Comparison of ENCODE assay signal across 26 cellular contexts in the genomic region with DNA sequence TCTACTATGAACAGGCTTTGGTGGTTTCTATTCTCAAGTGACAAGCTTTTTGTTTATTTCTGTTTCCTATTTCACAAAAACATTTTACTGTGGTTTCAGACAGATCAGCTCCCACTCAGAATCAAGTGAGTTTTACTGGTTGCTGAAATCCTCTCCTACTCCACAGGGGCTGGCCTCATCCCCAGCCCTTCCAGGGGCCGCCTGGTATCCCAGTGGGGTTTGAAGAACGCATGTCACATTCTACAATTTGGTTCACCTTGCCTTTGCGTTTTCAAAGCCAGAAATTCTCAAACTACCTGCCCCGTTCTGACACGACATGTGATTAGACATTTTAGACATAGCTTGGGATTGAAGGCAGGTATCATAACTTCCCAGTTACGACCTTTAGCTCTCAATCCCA.
DNase-seq lines count a peak whose midpoint lies in the region; ATAC-seq and TF ChIP-seq lines count a peak whose summit lies in the region.
"Had no signal": no experiment of that assay in that cellular context is flagged by ENCODE, and none has a peak within 500 bp of the region (broad histone marks: within the 10 kb centered on the region; RNA-seq: fewer than 3 reads in every experiment).

No MANE protein-coding gene starts in this region.

- no peak overlapping the region for H3K4me3 ChIP-seq in GM23338
- H3K4me3 ChIP-seq in MM.1S (ENCODE audit: low read length): no peak overlapping the region
- H3K4me3 ChIP-seq in neural cell (ENCODE audit: low read length): peak overlapping the region; percentile 50
- H3K4me3 ChIP-seq: BLaER1, GM12878 had no signal

- peaks cover 1% of the 10 kb centered on the region for H3K27me3 Mint-ChIP-seq in GM23338 (ENCODE audit: insufficient read depth, low read depth, poor library complexity)
- H3K27me3 Mint-ChIP-seq in HFFc6 (ENCODE audit: insufficient read depth): peaks cover 3% of the 10 kb centered on the region

- H3K27ac Mint-ChIP-seq in GM23338 (no peak overlapping the region), HFFc6 (no peak overlapping the region)
- H3K27ac Mint-ChIP-seq: CD14-positive monocyte; CD4-positive, alpha-beta memory T cell; CD4-positive, CD25-positive, alpha-beta regulatory T cell; CD8-positive, alpha-beta memory T cell had no signal

- no peaks in the 10 kb centered on the region; the same call in 1 of the 2 replicates for H3K79me2 ChIP-seq in GM23338 (replicated peaks; ENCODE audit: insufficient read depth)
- H3K79me2 ChIP-seq in MM.1S (ENCODE audit: low read length): 0 out of 2 replicates have a peak, but pooled peaks cover 2% of the 10 kb centered on the region
- H3K79me2 ChIP-seq in neural cell (replicated peaks; ENCODE audit: insufficient read depth, low read length): peaks cover 17% of the 10 kb centered on the region

- H3K4me3 Mint-ChIP-seq in GM23338: no peak overlapping the region
- H3K4me3 Mint-ChIP-seq in HFFc6: no peak overlapping the region
- H3K4me3 Mint-ChIP-seq: CD14-positive monocyte; CD4-positive, alpha-beta memory T cell; CD4-positive, CD25-positive, alpha-beta regulatory T cell; CD8-positive, alpha-beta memory T cell had no signal

- ATAC-seq in GM23338 (no peak), HG02610 (IDR thresholded peaks at IDR 0.05; ENCODE audit: unreplicated experiment) (no peak)
- ATAC-seq: GM12878 had no signal

- H3K9me2 ChIP-seq in GM23338 (ENCODE audit: insufficient read depth) (0 out of 2 replicates have a peak, but pooled peaks cover 2% of the 10 kb centered on the region), MM.1S (replicated peaks; ENCODE audit: insufficient read depth, low read length) (no peaks in the 10 kb centered on the region), neural cell (ENCODE audit: insufficient read depth, low read length) (no peaks in the 10 kb centered on the region)

- TF ChIP-seq RAD21 in neural cell (conservative IDR thresholded peaks at IDR 0.05): no peak

- no peak overlapping the region for H3K4me2 ChIP-seq in GM23338
- peak overlapping the region; percentile 23 for H3K4me2 ChIP-seq in MM.1S (ENCODE audit: low read depth, low read length)
- peak overlapping the region; percentile 57 for H3K4me2 ChIP-seq in neural cell (ENCODE audit: low read length)
- H3K4me2 ChIP-seq: BLaER1 had no signal

- no peaks in the 10 kb centered on the region for H3K27me3 ChIP-seq in GM23338 (ENCODE audit: insufficient read depth)
- H3K27me3 ChIP-seq in MM.1S (replicated peaks; ENCODE audit: insufficient read depth, low read length): no peaks in the 10 kb centered on the region
- H3K27me3 ChIP-seq in neural cell (ENCODE audit: insufficient read depth, low read depth, low read length): no peaks in the 10 kb centered on the region
- H3K27me3 ChIP-seq: BE2C, BLaER1 had no signal

- H3K9ac ChIP-seq in MM.1S (ENCODE audit: low read length) (no peak overlapping the region), neural cell (ENCODE audit: low read length) (peak overlapping the region; percentile 51)
- H3K9ac ChIP-seq: BLaER1 had no signal

- no peak for TF ChIP-seq EP300 in neural cell (conservative IDR thresholded peaks at IDR 0.05; ENCODE audit: poor library complexity, severe bottlenecking)

- TF ChIP-seq CTCF in GM23338 (conservative IDR thresholded peaks at IDR 0.05; ENCODE audit: low read depth in 2 of 2) (no peak), MM.1S (IDR thresholded peaks at IDR 0.05; ENCODE audit: low read length) (no peak), VCaP (conservative IDR thresholded peaks at IDR 0.05) (no peak), neural cell (IDR thresholded peaks at IDR 0.05; ENCODE audit: poor library complexity, severe bottlenecking) (no peak), HFFc6 (IDR thresholded peaks at IDR 0.05) (no peak)

- H3K9me3 Mint-ChIP-seq in GM23338 (no peaks in the 10 kb centered on the region; the same call in 2 of the 3 replicates), HFFc6 (peaks cover 24% of the 10 kb centered on the region)
- H3K9me3 Mint-ChIP-seq: CD4-positive, alpha-beta memory T cell had no signal

- no peaks in the 10 kb centered on the region for H3F3A ChIP-seq in GM23338 (replicated peaks; ENCODE audit: low read depth)
- peaks cover 31% of the 10 kb centered on the region for H3F3A ChIP-seq in MM.1S (ENCODE audit: insufficient read depth, low read length)
- H3F3A ChIP-seq in neural cell (ENCODE audit: insufficient read depth, low read length, poor library complexity, severe bottlenecking): peaks cover 11% of the 10 kb centered on the region

- H3K9me3 ChIP-seq in MM.1S (replicated peaks; ENCODE audit: insufficient read depth, low read length) (no peaks in the 10 kb centered on the region), neural cell (ENCODE audit: low read length) (no peaks in the 10 kb centered on the region)
- H3K9me3 ChIP-seq: BE2C, BLaER1 had no signal

- H3K36me3 ChIP-seq in GM23338 (ENCODE audit: insufficient read depth) (no peaks in the 10 kb centered on the region), MM.1S (replicated peaks; ENCODE audit: insufficient read depth, low read length) (no peaks in the 10 kb centered on the region), neural cell (ENCODE audit: insufficient read depth, low read length) (no peaks in the 10 kb centered on the region)
- H3K36me3 ChIP-seq: BE2C, BLaER1 had no signal

- no peaks in the 10 kb centered on the region; the same call in 1 of the 2 replicates for H4K20me1 ChIP-seq in GM23338 (replicated peaks; ENCODE audit: insufficient read depth)
- H4K20me1 ChIP-seq in MM.1S (ENCODE audit: insufficient read depth, low read length): no peaks in the 10 kb centered on the region
- H4K20me1 ChIP-seq in neural cell (ENCODE audit: insufficient read depth): no peaks in the 10 kb centered on the region
- H4K20me1 ChIP-seq: BLaER1 had no signal

- H3K27ac ChIP-seq in GM23338 (ENCODE audit: low read depth) (peak overlapping the region; percentile 69; the same call in 1 of the 2 replicates), MM.1S (ENCODE audit: low read length) (peak overlapping the region; percentile 49; the same call in 1 of the 2 replicates), VCaP (peak overlapping the region; percentile 99), neural cell (ENCODE audit: low read length) (peak overlapping the region; percentile 89)
- H3K27ac ChIP-seq: BLaER1 had no signal

- H3K4me1 Mint-ChIP-seq in GM23338 (peaks cover 22% of the 10 kb centered on the region), HFFc6 (ENCODE audit: low read depth) (peaks cover 28% of the 10 kb centered on the region)
- H3K4me1 Mint-ChIP-seq: CD14-positive monocyte; CD4-positive, alpha-beta memory T cell; CD4-positive, CD25-positive, alpha-beta regulatory T cell; CD8-positive, alpha-beta memory T cell had no signal

- H3K36me3 Mint-ChIP-seq in GM23338 (ENCODE audit: low read depth) (no peaks in the 10 kb centered on the region), HFFc6 (ENCODE audit: low read depth) (no peaks in the 10 kb centered on the region)
- H3K36me3 Mint-ChIP-seq: CD14-positive monocyte; CD4-positive, alpha-beta memory T cell; CD4-positive, CD25-positive, alpha-beta regulatory T cell; CD8-positive, alpha-beta memory T cell had no signal

- no peak for DNase-seq in GM23338 (ENCODE audit: low spot score)
- peak; percentile 50 for DNase-seq in MM.1S
- DNase-seq in NCI-H146 (lab: John Stamatoyannopoulos, UW): no peak
- DNase-seq in HFFc6: no peak
- no peak for DNase-seq in stimulated activated CD4-positive, alpha-beta T cell treated with anti-CD3 and anti-CD28 coated beads, Interleukin-12 subunit alpha, Interleukin-12 subunit beta, amount 100 ng/mL, for 4 hours
- DNase-seq: 8988T; ACHN; BE2C; C1 segment of cervical spinal cord; CD4-positive, alpha-beta memory T cell; CD4-positive, CD25-positive, alpha-beta regulatory T cell; CD8-positive, alpha-beta memory T cell; COR-L47; DMS 273 treated with DMSO at 0.1 percent for 48 hours; DMS153; DMS53; DMS79; DND-41; EL; GDM1 had no signal

- H2AFZ ChIP-seq in GM23338 (no peak overlapping the region), MM.1S (ENCODE audit: low read length) (0 out of 2 replicates have a peak overlapping the region, but pooled peaks have one; percentile 17), neural cell (ENCODE audit: low read depth, low read length) (no peak overlapping the region)

- H3K4me1 ChIP-seq in GM23338 (ENCODE audit: insufficient read depth) (no peaks in the 10 kb centered on the region; the same call in 1 of the 2 replicates), MM.1S (ENCODE audit: low read length) (peaks cover 48% of the 10 kb centered on the region)
- H3K4me1 ChIP-seq: BLaER1 had no signal

TF ChIP-seq in GM23338, 12 proteins besides CTCF, POLR2A, EP300 and RAD21 (continues in another document):
- TF ChIP-seq STAT1 (IDR thresholded peaks at IDR 0.05; ENCODE audit: unreplicated experiment) (no peak), POLR2AphosphoS5 (IDR thresholded peaks at IDR 0.05; ENCODE audit: low read depth) (no peak), NANOG (IDR thresholded peaks at IDR 0.05; ENCODE audit: borderline replicate concordance) (no peak), EZH2phosphoT487 (IDR thresholded peaks at IDR 0.05; ENCODE audit: unreplicated experiment) (no peak)
- TF ChIP-seq, protein P1, sequence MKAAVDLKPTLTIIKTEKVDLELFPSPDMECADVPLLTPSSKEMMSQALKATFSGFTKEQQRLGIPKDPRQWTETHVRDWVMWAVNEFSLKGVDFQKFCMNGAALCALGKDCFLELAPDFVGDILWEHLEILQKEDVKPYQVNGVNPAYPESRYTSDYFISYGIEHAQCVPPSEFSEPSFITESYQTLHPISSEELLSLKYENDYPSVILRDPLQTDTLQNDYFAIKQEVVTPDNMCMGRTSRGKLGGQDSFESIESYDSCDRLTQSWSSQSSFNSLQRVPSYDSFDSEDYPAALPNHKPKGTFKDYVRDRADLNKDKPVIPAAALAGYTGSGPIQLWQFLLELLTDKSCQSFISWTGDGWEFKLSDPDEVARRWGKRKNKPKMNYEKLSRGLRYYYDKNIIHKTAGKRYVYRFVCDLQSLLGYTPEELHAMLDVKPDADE (IDR thresholded peaks at IDR 0.05): no peak

TF ChIP-seq in neural cell, 6 proteins besides CTCF, POLR2A, EP300 and RAD21 (continues in another document):
- TF ChIP-seq EZH2 (IDR thresholded peaks at IDR 0.05; ENCODE audit: borderline replicate concordance, insufficient read depth, low read length, poor library complexity, severe bottlenecking) (no peak), MXI1 (conservative IDR thresholded peaks at IDR 0.05; ENCODE audit: poor library complexity, severe bottlenecking) (no peak), POLR2AphosphoS5 (IDR thresholded peaks at IDR 0.05) (no peak)

Comparison
In these comparisons a context has a peak if more than half of its experiments do, and no peak if none do; other contexts are left out.
1. H3K27ac ChIP-seq: peak in every context shown above with its lines; median percentile 99 in VCaP; 89 in neural cell; 69 in GM23338; 49 in MM.1S.